In the genomic region with DNA sequence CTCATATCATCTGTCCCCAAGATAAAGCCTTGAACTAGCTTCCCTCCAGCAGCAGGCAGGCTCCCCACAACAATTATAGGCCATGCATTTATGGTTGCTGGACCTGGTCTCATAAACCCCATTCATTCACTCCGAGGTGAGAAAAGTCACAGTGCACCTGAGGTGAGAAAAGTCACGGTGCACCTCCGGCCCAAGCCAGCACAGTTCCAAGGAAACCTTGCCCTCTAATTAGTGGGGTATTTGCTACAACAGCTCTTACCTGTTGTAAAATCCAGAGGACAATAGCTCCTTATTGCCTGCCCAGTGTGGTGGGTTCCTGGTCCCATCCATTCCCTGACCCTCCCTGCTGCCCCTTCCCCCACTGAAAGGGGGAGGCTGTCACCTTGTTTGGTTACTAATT, we compare ENCODE assay signal across 2 cellular contexts.
TF ChIP-seq lines count a peak whose summit lies in the region.

No MANE protein-coding gene starts in this region.

TF ChIP-seq in SK-N-SH, 30 proteins besides CTCF, POLR2A, EP300 and RAD21 (continued from another document):
- TF ChIP-seq, protein P1, sequence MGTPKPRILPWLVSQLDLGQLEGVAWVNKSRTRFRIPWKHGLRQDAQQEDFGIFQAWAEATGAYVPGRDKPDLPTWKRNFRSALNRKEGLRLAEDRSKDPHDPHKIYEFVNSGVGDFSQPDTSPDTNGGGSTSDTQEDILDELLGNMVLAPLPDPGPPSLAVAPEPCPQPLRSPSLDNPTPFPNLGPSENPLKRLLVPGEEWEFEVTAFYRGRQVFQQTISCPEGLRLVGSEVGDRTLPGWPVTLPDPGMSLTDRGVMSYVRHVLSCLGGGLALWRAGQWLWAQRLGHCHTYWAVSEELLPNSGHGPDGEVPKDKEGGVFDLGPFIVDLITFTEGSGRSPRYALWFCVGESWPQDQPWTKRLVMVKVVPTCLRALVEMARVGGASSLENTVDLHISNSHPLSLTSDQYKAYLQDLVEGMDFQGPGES (IDR thresholded peaks at IDR 0.05; ENCODE audit: low read depth, low read length), result no peak
- TF ChIP-seq CHD2 (IDR thresholded peaks at IDR 0.05; ENCODE audit: low read length, partially characterized antibody) (no peak), USF2 (IDR thresholded peaks at IDR 0.05; ENCODE audit: borderline replicate concordance, low read depth, low read length) (no peak), RFX5 (IDR thresholded peaks at IDR 0.05; ENCODE audit: low read length) (no peak), JUND (IDR thresholded peaks at IDR 0.05) (no peak), YY1 (IDR thresholded peaks at IDR 0.05; ENCODE audit: low read depth) (no peak), NFIC (IDR thresholded peaks at IDR 0.05; ENCODE audit: borderline replicate concordance) (no peak), RCOR1 (IDR thresholded peaks at IDR 0.05; ENCODE audit: low read length) (no peak), SIN3A (IDR thresholded peaks at IDR 0.05; ENCODE audit: borderline replicate concordance, low read depth, low read length) (no peak), GABPA (IDR thresholded peaks at IDR 0.05; ENCODE audit: low read depth) (no peak)

TF ChIP-seq in SK-N-SH treated with all-trans-retinoic acid at 6 μM for 48 hours, 23 proteins besides CTCF, POLR2A, EP300 and RAD21 (continued from another document):
- TF ChIP-seq, protein P2, sequence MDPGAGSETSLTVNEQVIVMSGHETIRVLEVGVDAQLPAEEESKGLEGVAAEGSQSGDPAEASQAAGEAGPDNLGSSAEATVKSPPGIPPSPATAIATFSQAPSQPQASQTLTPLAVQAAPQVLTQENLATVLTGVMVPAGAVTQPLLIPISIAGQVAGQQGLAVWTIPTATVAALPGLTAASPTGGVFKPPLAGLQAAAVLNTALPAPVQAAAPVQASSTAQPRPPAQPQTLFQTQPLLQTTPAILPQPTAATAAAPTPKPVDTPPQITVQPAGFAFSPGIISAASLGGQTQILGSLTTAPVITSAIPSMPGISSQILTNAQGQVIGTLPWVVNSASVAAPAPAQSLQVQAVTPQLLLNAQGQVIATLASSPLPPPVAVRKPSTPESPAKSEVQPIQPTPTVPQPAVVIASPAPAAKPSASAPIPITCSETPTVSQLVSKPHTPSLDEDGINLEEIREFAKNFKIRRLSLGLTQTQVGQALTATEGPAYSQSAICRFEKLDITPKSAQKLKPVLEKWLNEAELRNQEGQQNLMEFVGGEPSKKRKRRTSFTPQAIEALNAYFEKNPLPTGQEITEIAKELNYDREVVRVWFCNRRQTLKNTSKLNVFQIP (CRISPR knock-in tag; IDR thresholded peaks at IDR 0.05; ENCODE audit: borderline replicate concordance, low read depth), result no peak
- TF ChIP-seq TOX (CRISPR knock-in tag; IDR thresholded peaks at IDR 0.05; ENCODE audit: borderline replicate concordance) (no peak), ZFP30 (CRISPR knock-in tag; IDR thresholded peaks at IDR 0.05) (no peak)
